Comparison of ENCODE assay signal across 10 cellular contexts in genomic region chr3:148697311-148698189, GRCh38. TPM values are rescaled to one million over a fixed set of nuclear protein-coding genes. Genes with fewer than 3 reads are reported as not detected.
DNase-seq lines count a peak whose midpoint lies in the region; ATAC-seq and TF ChIP-seq lines count a peak whose summit lies in the region.
"Had no signal": no experiment of that assay in that cellular context is flagged by ENCODE, and none has a peak within 500 bp of the region (broad histone marks: within the 10 kb centered on the region; RNA-seq: fewer than 3 reads in every experiment).

TSS of gene AGTR1 (plus strand) at chr3:148697903. CDS start at chr3:148741036, 43,133 bp downstream.

- H3K36me3 ChIP-seq in aorta (ENCODE audit: control insufficient read depth in 1 of 2, insufficient read depth in 2 of 2, low read length in 1 of 2), result no peaks in the 10 kb centered on the region
- H3K36me3 ChIP-seq in effector memory CD4-positive, alpha-beta T cell (ENCODE audit: control insufficient read depth, insufficient read depth, low read length), result no peaks in the 10 kb centered on the region
- H3K36me3 ChIP-seq: BLaER1 had no signal

- H3K4me1 Mint-ChIP-seq in mesothelial cell of epicardium, result peaks cover 9% of the 10 kb centered on the region
- no peaks in the 10 kb centered on the region for H3K4me1 Mint-ChIP-seq in natural killer cell treated with Interleukin-12 subunit alpha and Interleukin-12 subunit beta and Interleukin-15 and Interleukin-18, amount 100 ng/mL, for 72 hours (ENCODE audit: low read depth in 2 of 2)

- no peak within 1 kb of the TSS for H3K27ac ChIP-seq in aorta (ENCODE audit: low read depth in 1 of 2, low read length in 2 of 2)
- H3K27ac ChIP-seq in effector memory CD4-positive, alpha-beta T cell (ENCODE audit: insufficient read depth, low read length, poor library complexity, severe bottlenecking), result no peak within 1 kb of the TSS
- H3K27ac ChIP-seq: BLaER1 had no signal

- peaks cover 88% of the 10 kb centered on the region for H3K27me3 Mint-ChIP-seq in mesothelial cell of epicardium (ENCODE audit: low read depth)
- peaks cover 12 to 21% of the 10 kb centered on the region in 2 donors for H3K27me3 Mint-ChIP-seq in natural killer cell treated with Interleukin-12 subunit alpha and Interleukin-12 subunit beta and Interleukin-15 and Interleukin-18, amount 100 ng/mL, for 72 hours

- peak; percentile 92 for ATAC-seq in aorta (ENCODE audit: low FRiP score)
- no peak for ATAC-seq in GM21576 (IDR thresholded peaks at IDR 0.05; ENCODE audit: unreplicated experiment)
- no peak for ATAC-seq in natural killer cell treated with Interleukin-12 subunit alpha and Interleukin-12 subunit beta and Interleukin-15 and Interleukin-18, amount 100 ng/mL, for 72 hours

- intact Hi-C loops in aorta (cut with DNase I), result no loop called here

- H3K9me3 Mint-ChIP-seq in mesothelial cell of epicardium, result no peaks in the 10 kb centered on the region
- H3K9me3 Mint-ChIP-seq in natural killer cell treated with Interleukin-12 subunit alpha and Interleukin-12 subunit beta and Interleukin-15 and Interleukin-18, amount 100 ng/mL, for 72 hours, result peaks cover 11% of the 10 kb centered on the region

- peak within 1 kb of the TSS; percentile 77 for H3K4me3 Mint-ChIP-seq in mesothelial cell of epicardium
- H3K4me3 Mint-ChIP-seq in natural killer cell treated with Interleukin-12 subunit alpha and Interleukin-12 subunit beta and Interleukin-15 and Interleukin-18, amount 100 ng/mL, for 72 hours, result no peak within 1 kb of the TSS

- no peak within 1 kb of the TSS for H3K27ac Mint-ChIP-seq in mesothelial cell of epicardium
- no peak within 1 kb of the TSS for H3K27ac Mint-ChIP-seq in natural killer cell treated with Interleukin-12 subunit alpha and Interleukin-12 subunit beta and Interleukin-15 and Interleukin-18, amount 100 ng/mL, for 72 hours

- DNase-seq in NCI-H82 (lab: John Stamatoyannopoulos, UW), result peak; percentile 67
- DNase-seq in NCI-H82 treated with DMSO at 0.1 percent for 48 hours (lab: John Stamatoyannopoulos, UW; ENCODE audit: unreplicated experiment), result no peak
- DNase-seq in epithelial cell of proximal tubule (ENCODE audit: low read depth), result no peak
- peak; percentile 32 to 51 for DNase-seq in mesothelial cell of epicardium (ENCODE audit: low spot score in 2 of 2, unreplicated experiment in 2 of 2)
- peak; percentile 69 to 82 for DNase-seq in aorta
- DNase-seq in effector memory CD4-positive, alpha-beta T cell, result no peak
- no peak for DNase-seq in natural killer cell treated with Interleukin-12 subunit alpha and Interleukin-12 subunit beta and Interleukin-15 and Interleukin-18, amount 100 ng/mL, for 72 hours (ENCODE audit: low spot score)
- DNase-seq: activated CD4-positive, CD25-positive, alpha-beta regulatory T cell treated with anti-CD3 and anti-CD28 coated beads, Interleukin-2, amount 50 U/mL, for 72 hours had no signal

- no peaks in the 10 kb centered on the region for H3K36me3 Mint-ChIP-seq in mesothelial cell of epicardium
- peaks cover 7% of the 10 kb centered on the region for H3K36me3 Mint-ChIP-seq in natural killer cell treated with Interleukin-12 subunit alpha and Interleukin-12 subunit beta and Interleukin-15 and Interleukin-18, amount 100 ng/mL, for 72 hours

- H3K4me3 ChIP-seq in epithelial cell of proximal tubule (ENCODE audit: low read depth, low read length), result peak within 1 kb of the TSS; percentile 53
- H3K4me3 ChIP-seq in aorta (ENCODE audit: low read length in 2 of 2), result peak within 1 kb of the TSS; percentile 78 to 84
- H3K4me3 ChIP-seq in effector memory CD4-positive, alpha-beta T cell (ENCODE audit: insufficient read depth, low read depth, low read length, poor library complexity, severe bottlenecking), result no peak within 1 kb of the TSS
- H3K4me3 ChIP-seq: BLaER1 had no signal

- TF ChIP-seq CTCF in epithelial cell of proximal tubule (conservative IDR thresholded peaks at IDR 0.05; ENCODE audit: low read depth, low read length) (no peak), mesothelial cell of epicardium (IDR thresholded peaks at IDR 0.05; ENCODE audit: unreplicated experiment) (no peak)

- WGBS in aorta, 2 donors, result 1% methylated on average over 56 to 61 of the region's 61 CpGs

- peaks cover 0 to 2% of the 10 kb centered on the region in 2 donors for H3K4me1 ChIP-seq in aorta (ENCODE audit: control insufficient read depth in 1 of 2, insufficient read depth in 2 of 2, low read length in 2 of 2)
- H3K4me1 ChIP-seq in effector memory CD4-positive, alpha-beta T cell (ENCODE audit: control insufficient read depth, insufficient read depth, low read length, poor library complexity, severe bottlenecking), result no peaks in the 10 kb centered on the region
- H3K4me1 ChIP-seq: BLaER1 had no signal

- no peaks in the 10 kb centered on the region for H3K9me3 ChIP-seq in aorta (ENCODE audit: control insufficient read depth, low read length)
- H3K9me3 ChIP-seq in effector memory CD4-positive, alpha-beta T cell (ENCODE audit: control insufficient read depth, low read length), result no peaks in the 10 kb centered on the region

- H3K27me3 ChIP-seq in aorta (ENCODE audit: control insufficient read depth in 1 of 2, insufficient read depth in 2 of 2, low read length in 1 of 2), result no peaks in the 10 kb centered on the region
- no peaks in the 10 kb centered on the region for H3K27me3 ChIP-seq in effector memory CD4-positive, alpha-beta T cell (replicated peaks; ENCODE audit: control insufficient read depth, insufficient read depth, low read length, poor library complexity, severe bottlenecking)
- H3K27me3 ChIP-seq: BLaER1 had no signal

RNA-seq across cellular contexts. Expression of gene AGTR1, which starts in this region (rescaled TPM):
- total RNA-seq in epithelial cell of proximal tubule (0.12 and 0.14 TPM in 2 replicates), mesothelial cell of epicardium (0.13 to 0.34 TPM (median 0.27 TPM) in 3 replicates), aorta (1 to 10 TPM; 4.0 to 8.5 TPM)
- polyA plus RNA-seq in aorta, result 1 to 10 TPM in 1 of 2 donors, under 1 TPM in 1; 0.38 to 1.4 TPM
- not detected for total RNA-seq in natural killer cell treated with Interleukin-12 subunit alpha and Interleukin-12 subunit beta and Interleukin-15 and Interleukin-18, amount 100 ng/mL, for 72 hours

Comparison
In these comparisons a context has a peak if more than half of its experiments do, and no peak if none do; other contexts are left out.
1. DNase-seq: peak in NCI-H82 (single experiment) and aorta (2 of 2); none in NCI-H82 treated with DMSO at 0.1 percent for 48 hours (single experiment), epithelial cell of proximal tubule (single experiment), effector memory CD4-positive, alpha-beta T cell (0 of 3) and natural killer cell treated with Interleukin-12 subunit alpha and Interleukin-12 subunit beta and Interleukin-15 and Interleukin-18, amount 100 ng/mL, for 72 hours (single experiment).
2. Peak in DNase-seq in mesothelial cell of epicardium; RNA of the gene not detected or under 1 TPM.